In the genomic region with DNA sequence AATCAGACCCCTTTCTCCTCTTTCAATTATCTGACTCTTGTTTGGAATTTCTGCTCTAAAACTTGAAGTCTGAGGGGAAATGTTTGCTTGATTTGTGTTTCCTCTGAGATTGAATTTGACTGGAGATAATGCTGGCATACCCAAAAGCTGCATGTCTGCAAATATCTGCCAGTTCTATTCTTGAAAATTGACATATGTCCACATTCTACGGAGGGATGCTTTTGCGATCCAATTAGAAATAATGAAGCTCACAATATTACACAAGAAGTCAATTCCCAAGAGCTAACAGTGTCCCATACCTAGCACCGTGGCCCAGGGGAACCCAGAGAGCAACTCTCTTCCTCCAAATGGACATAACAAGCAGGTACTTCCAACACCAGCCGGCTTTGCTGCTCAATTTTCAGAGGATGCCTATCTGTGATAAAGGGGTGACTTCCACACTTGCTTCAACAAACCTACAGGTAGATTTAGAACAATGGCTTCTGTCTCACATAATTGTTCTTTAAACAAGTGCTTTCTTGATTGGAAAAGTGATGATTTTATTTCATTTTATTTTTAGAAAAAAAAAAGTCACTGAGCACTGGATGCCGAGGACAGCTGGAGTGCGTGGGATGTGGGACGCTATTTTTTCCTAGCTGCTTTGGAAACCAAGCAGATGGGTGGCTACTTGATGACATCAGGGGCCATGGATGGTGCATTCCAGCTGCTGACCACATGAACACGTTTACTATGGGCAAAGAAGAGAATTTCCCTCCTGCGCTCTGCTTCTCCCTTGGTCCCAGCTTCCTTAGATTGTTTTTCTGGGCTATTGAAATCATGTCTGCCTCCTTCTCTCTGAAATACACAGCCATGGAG, we compare ENCODE assay signal across 23 cellular contexts.
"Had no signal": no experiment of that assay in that cellular context is flagged by ENCODE, and none has a peak within 500 bp of the region (broad histone marks: within the 10 kb centered on the region; RNA-seq: fewer than 3 reads in every experiment).

No MANE protein-coding gene starts in this region.

- H3K9ac ChIP-seq: neural progenitor cell had no signal

- ATAC-seq: activated CD8-positive, alpha-beta memory T cell treated with anti-CD3 and anti-CD28 coated beads, Interleukin-2, amount 10 ng/mL, durations not matched to agents 7 days and 5 days; activated CD8-positive, alpha-beta T cell treated with anti-CD3 and anti-CD28 coated beads for 36 hours; activated naive CD8-positive, alpha-beta T cell treated with anti-CD3 and anti-CD28 coated beads, Interleukin-2, amount 50 U/mL, for 24 hours; body of pancreas; naive thymus-derived CD4-positive, alpha-beta T cell; psoas muscle; right cardiac atrium; stimulated activated effector memory CD8-positive, alpha-beta T cell treated with anti-CD3 and anti-CD28 coated beads, Interleukin-12 subunit alpha, Interleukin-12 subunit beta, amount 100 ng/mL, for 72 hours; stimulated activated naive CD8-positive, alpha-beta T cell treated with anti-CD3 and anti-CD28 coated beads, Interleukin-15, amount 100 ng/mL, for 72 hours; T-cell had no signal

- H3K27me3 ChIP-seq: body of pancreas, cardiac muscle cell, neural progenitor cell, transverse colon had no signal

- H3K9me3 ChIP-seq: body of pancreas, psoas muscle, transverse colon had no signal

- H3K4me2 ChIP-seq: neural progenitor cell had no signal

- H3K4me1 ChIP-seq: body of pancreas, neural progenitor cell, psoas muscle, transverse colon had no signal

- H3K27ac ChIP-seq: body of pancreas, cardiac muscle cell, neural progenitor cell, psoas muscle, skin epidermis, transverse colon, WERI-Rb-1 had no signal

- H2AFZ ChIP-seq: neural progenitor cell had no signal

- H3K36me3 ChIP-seq: cardiac muscle cell, neural progenitor cell, transverse colon, WERI-Rb-1 had no signal

- DNase-seq: activated CD4-positive, alpha-beta T cell treated with anti-CD3 and anti-CD28 coated beads, Interleukin-2, amount 10 ng/mL, durations not matched to agents 7 days and 5 days; activated CD4-positive, CD25-positive, alpha-beta regulatory T cell treated with anti-CD3 and anti-CD28 coated beads, Interleukin-2, amount 50 U/mL, for 72 hours; activated CD8-positive, alpha-beta memory T cell treated with anti-CD3 and anti-CD28 coated beads, Interleukin-2, amount 10 ng/mL, durations not matched to agents 7 days and 5 days; activated CD8-positive, alpha-beta T cell treated with anti-CD3 and anti-CD28 coated beads for 36 hours; activated gamma-delta T cell; activated naive CD4-positive, alpha-beta T cell treated with anti-CD3 and anti-CD28 coated beads, Interleukin-2, amount 50 U/mL, for 16 hours; activated naive CD8-positive, alpha-beta T cell treated with anti-CD3 and anti-CD28 coated beads, Interleukin-2, amount 50 U/mL, for 24 hours; activated T-cell treated with anti-CD3 and anti-CD28 coated beads for 4 hours; body of pancreas; kidney; naive thymus-derived CD4-positive, alpha-beta T cell; psoas muscle; stimulated activated CD4-positive, alpha-beta T cell treated with anti-CD3 and anti-CD28 coated beads, Interleukin-1b, Interleukin-23, amount 100 ng/mL, for 48 hours; stimulated activated naive CD8-positive, alpha-beta T cell treated with anti-CD3 and anti-CD28 coated beads, Interleukin-15, amount 100 ng/mL, for 72 hours; T-cell; transverse colon; WERI-Rb-1 had no signal

- H3K4me3 ChIP-seq: body of pancreas, cardiac muscle cell, lung, neural progenitor cell, psoas muscle, skin epidermis, transverse colon had no signal
